In the genomic region with DNA sequence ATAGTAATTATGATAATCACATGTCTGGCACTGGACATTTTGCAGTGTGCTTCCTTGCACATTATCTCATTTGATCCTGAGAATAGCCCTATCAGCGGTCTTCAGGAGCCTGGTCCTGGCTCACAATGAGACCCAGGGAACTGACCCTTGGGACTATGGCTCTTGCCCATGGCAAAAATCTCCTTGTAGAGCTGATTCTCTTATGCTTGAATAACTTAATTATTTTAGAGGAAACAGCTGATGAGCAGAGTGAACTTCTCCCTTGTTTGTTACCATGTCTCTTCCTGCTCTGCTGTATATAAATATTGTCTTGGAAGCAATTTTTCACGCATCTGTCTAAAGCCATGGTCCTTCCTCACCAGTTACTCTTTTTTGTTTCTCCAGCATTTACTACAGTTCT, we compare ENCODE assay signal across 23 cellular contexts.
"Had no signal": no experiment of that assay in that cellular context is flagged by ENCODE, and none has a peak within 500 bp of the region (broad histone marks: within the 10 kb centered on the region; RNA-seq: fewer than 3 reads in every experiment).

No MANE protein-coding gene starts in this region.

- H3K36me3 ChIP-seq: breast epithelium had no signal

- H3K36me3 Mint-ChIP-seq: WTC11 had no signal

- H3K27me3 Mint-ChIP-seq: activated naive CD4-positive, alpha-beta T cell treated with anti-CD3 and anti-CD28 coated beads, Interleukin-2, amount 50 U/mL, for 24 hours; T-helper 17 cell had no signal

- H3K27me3 ChIP-seq: breast epithelium had no signal

- ATAC-seq: activated CD8-positive, alpha-beta T cell treated with anti-CD3 and anti-CD28 coated beads, Interleukin-2, amount 10 ng/mL, durations not matched to agents 7 days and 5 days; T-helper 17 cell; WTC11 had no signal

- DNase-seq: activated CD4-positive, alpha-beta T cell treated with anti-CD3 and anti-CD28 coated beads for 48 hours; activated CD4-positive, alpha-beta T cell treated with anti-CD3 and anti-CD28 coated beads, Interleukin-2, amount 50 U/mL, for 4 hours; activated CD4-positive, CD25-positive, alpha-beta regulatory T cell treated with anti-CD3 and anti-CD28 coated beads, Interleukin-2, amount 50 U/mL, for 72 hours; activated CD8-positive, alpha-beta memory T cell treated with anti-CD3 and anti-CD28 coated beads, Interleukin-2, amount 50 U/mL, for 48 hours; activated CD8-positive, alpha-beta T cell treated with anti-CD3 and anti-CD28 coated beads, Interleukin-2, amount 10 ng/mL, durations not matched to agents 7 days and 5 days; activated effector memory CD4-positive, alpha-beta T cell treated with Interleukin-2 at 50 U/mL for 16 hours; activated naive CD4-positive, alpha-beta T cell; activated T-cell treated with anti-CD3 and anti-CD28 coated beads, Interleukin-2, amount 50 U/mL, for 1 hour; aorta; central memory CD4-positive, alpha-beta T cell; KBM-7; NCI-H1092 treated with DMSO at 0.1 percent for 48 hours; NCI-H1436; NCI-H1694 treated with DMSO at 0.1 percent for 48 hours; NCI-H2029 treated with DMSO at 0.1 percent for 48 hours; NCI-H510A treated with DMSO at 0.1 percent for 48 hours; SIG-M5; T-helper 17 cell; T-helper 9 cell had no signal

- H3K27ac Mint-ChIP-seq: activated CD8-positive, alpha-beta T cell treated with anti-CD3 and anti-CD28 coated beads, Interleukin-2, amount 10 ng/mL, durations not matched to agents 7 days and 5 days; activated naive CD4-positive, alpha-beta T cell treated with anti-CD3 and anti-CD28 coated beads, Interleukin-2, amount 50 U/mL, for 24 hours; activated T-helper 1 cell treated with anti-CD3 and anti-CD28 coated beads, Interleukin-12 subunit alpha, Interleukin-12 subunit beta, Interleukin-2, Interleukin-4 antibody, amounts not matched to agents 30 ng/mL and 10 ng/mL and 1 ng/mL, durations not matched to agents 14 hours and 24 hours and 36 hours; T-helper 17 cell; WTC11 had no signal

- H3K9me3 ChIP-seq: breast epithelium had no signal

- H3K4me3 Mint-ChIP-seq: activated CD8-positive, alpha-beta T cell treated with anti-CD3 and anti-CD28 coated beads, Interleukin-2, amount 10 ng/mL, durations not matched to agents 7 days and 5 days; activated naive CD4-positive, alpha-beta T cell treated with anti-CD3 and anti-CD28 coated beads, Interleukin-2, amount 50 U/mL, for 24 hours; activated T-helper 1 cell treated with anti-CD3 and anti-CD28 coated beads, Interleukin-12 subunit alpha, Interleukin-12 subunit beta, Interleukin-2, Interleukin-4 antibody, amounts not matched to agents 30 ng/mL and 10 ng/mL and 1 ng/mL, durations not matched to agents 14 hours and 24 hours and 36 hours; T-helper 17 cell; WTC11 had no signal

- H3K9me3 Mint-ChIP-seq: activated naive CD4-positive, alpha-beta T cell treated with anti-CD3 and anti-CD28 coated beads, Interleukin-2, amount 50 U/mL, for 24 hours; activated T-helper 1 cell treated with anti-CD3 and anti-CD28 coated beads, Interleukin-12 subunit alpha, Interleukin-12 subunit beta, Interleukin-2, Interleukin-4 antibody, amounts not matched to agents 30 ng/mL and 10 ng/mL and 1 ng/mL, durations not matched to agents 14 hours and 24 hours and 36 hours; WTC11 had no signal

- H3K27ac ChIP-seq: breast epithelium had no signal

- H3K4me1 Mint-ChIP-seq: activated naive CD4-positive, alpha-beta T cell treated with anti-CD3 and anti-CD28 coated beads, Interleukin-2, amount 50 U/mL, for 24 hours had no signal

- H3K4me1 ChIP-seq: breast epithelium had no signal

- H3K4me3 ChIP-seq: breast epithelium had no signal
